Comparison of ENCODE assay signal across 18 cellular contexts in the genomic region with DNA sequence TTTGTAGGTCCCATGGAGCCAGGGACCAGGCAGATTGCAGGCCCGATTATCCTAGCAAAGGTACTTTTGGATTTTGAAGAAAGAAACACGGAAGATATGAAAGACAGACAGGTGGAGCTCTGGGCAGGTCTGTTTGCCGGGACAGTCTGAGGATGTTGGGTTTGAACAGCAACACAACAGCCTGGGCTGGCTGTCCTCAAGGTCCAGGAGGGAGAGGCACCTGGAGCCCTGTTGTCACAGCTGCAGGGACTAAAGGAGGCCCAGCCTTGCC. TPM values are rescaled to one million over a fixed set of nuclear protein-coding genes. Genes with fewer than 3 reads are reported as not detected.
A peak's percentile ranks its signal among the peaks of the same experiment; 100 is the strongest.
DNase-seq lines count a peak whose midpoint lies in the region; ATAC-seq and TF ChIP-seq lines count a peak whose summit lies in the region.
"Had no signal": no experiment of that assay in that cellular context is flagged by ENCODE, and none has a peak within 500 bp of the region (broad histone marks: within the 10 kb centered on the region; RNA-seq: fewer than 3 reads in every experiment).

No MANE protein-coding gene starts in this region.

- 86 to 87% methylated on average over 3 of the region's 3 CpGs for WGBS in thyroid gland, 2 donors

- H3K4me1 Mint-ChIP-seq in T-helper 2 cell treated with Interferon-gamma antibody and Interleukin-4, amounts not matched to agents 5 μg/mL and 100 μg/mL, for 36 hours (ENCODE audit: low read depth) = peaks cover 22% of the 10 kb centered on the region
- H3K4me1 Mint-ChIP-seq in endothelial cell (ENCODE audit: unreplicated experiment) (peaks cover 9% of the 10 kb centered on the region), nephron progenitor cell (peaks cover 79% of the 10 kb centered on the region)

- H3K4me3 ChIP-seq in thyroid gland (replicated peaks in 1 of 3) = no peak overlapping the region
- H3K4me3 ChIP-seq: GM12878 had no signal

- no peaks in the 10 kb centered on the region for H3K27me3 Mint-ChIP-seq in T-helper 2 cell treated with Interferon-gamma antibody and Interleukin-4, amounts not matched to agents 5 μg/mL and 100 μg/mL, for 36 hours (ENCODE audit: low read depth)
- H3K27me3 Mint-ChIP-seq in endothelial cell (ENCODE audit: unreplicated experiment) (peaks cover 3% of the 10 kb centered on the region), nephron progenitor cell (ENCODE audit: low read depth, poor library complexity) (peaks cover under 1% of the 10 kb centered on the region)
- H3K27me3 Mint-ChIP-seq: activated naive CD4-positive, alpha-beta T cell treated with anti-CD3 and anti-CD28 coated beads, Interleukin-2, amount 50 U/mL, for 24 hours; natural killer cell treated with Interleukin-12 subunit alpha and Interleukin-12 subunit beta and Interleukin-15 and Interleukin-18, amount 100 ng/mL, for 72 hours; stimulated activated naive CD8-positive, alpha-beta T cell treated with anti-CD3 and anti-CD28 coated beads, Interleukin-15, amount 100 ng/mL, for 72 hours had no signal

- TF ChIP-seq POLR2A in thyroid gland (IDR thresholded peaks at IDR 0.05) = no peak

- H3K36me3 Mint-ChIP-seq in T-helper 2 cell treated with Interferon-gamma antibody and Interleukin-4, amounts not matched to agents 5 μg/mL and 100 μg/mL, for 36 hours (ENCODE audit: low read depth) = peaks cover 21% of the 10 kb centered on the region
- H3K36me3 Mint-ChIP-seq in endothelial cell (ENCODE audit: low read depth, unreplicated experiment) (peaks cover 4% of the 10 kb centered on the region), nephron progenitor cell (ENCODE audit: low read depth) (peaks cover 16% of the 10 kb centered on the region)
- H3K36me3 Mint-ChIP-seq: natural killer cell treated with Interleukin-12 subunit alpha and Interleukin-12 subunit beta and Interleukin-15 and Interleukin-18, amount 100 ng/mL, for 72 hours had no signal

- H3K27ac Mint-ChIP-seq in T-helper 2 cell treated with Interferon-gamma antibody and Interleukin-4, amounts not matched to agents 5 μg/mL and 100 μg/mL, for 36 hours = peak overlapping the region; percentile 42
- H3K27ac Mint-ChIP-seq in endothelial cell (ENCODE audit: unreplicated experiment) = peak overlapping the region; percentile 54
- H3K27ac Mint-ChIP-seq in nephron progenitor cell = peak overlapping the region; percentile 36
- H3K27ac Mint-ChIP-seq: activated naive CD4-positive, alpha-beta T cell treated with anti-CD3 and anti-CD28 coated beads, Interleukin-2, amount 50 U/mL, for 24 hours; natural killer cell treated with Interleukin-12 subunit alpha and Interleukin-12 subunit beta and Interleukin-15 and Interleukin-18, amount 100 ng/mL, for 72 hours had no signal

- H3K4me3 Mint-ChIP-seq in T-helper 2 cell treated with Interferon-gamma antibody and Interleukin-4, amounts not matched to agents 5 μg/mL and 100 μg/mL, for 36 hours = no peak overlapping the region
- peak overlapping the region; percentile 21 for H3K4me3 Mint-ChIP-seq in endothelial cell (ENCODE audit: unreplicated experiment)
- peak overlapping the region; percentile 53 for H3K4me3 Mint-ChIP-seq in nephron progenitor cell
- H3K4me3 Mint-ChIP-seq: activated naive CD4-positive, alpha-beta T cell treated with anti-CD3 and anti-CD28 coated beads, Interleukin-2, amount 50 U/mL, for 24 hours; natural killer cell treated with Interleukin-12 subunit alpha and Interleukin-12 subunit beta and Interleukin-15 and Interleukin-18, amount 100 ng/mL, for 72 hours; stimulated activated naive CD8-positive, alpha-beta T cell treated with anti-CD3 and anti-CD28 coated beads, Interleukin-15, amount 100 ng/mL, for 72 hours had no signal

- no peaks in the 10 kb centered on the region for H3K27me3 ChIP-seq in thyroid gland

- peaks cover 2 to 10% of the 10 kb centered on the region in 2 donors for H3K36me3 ChIP-seq in thyroid gland

- no peak for TF ChIP-seq CTCF in endothelial cell (IDR thresholded peaks at IDR 0.05; ENCODE audit: unreplicated experiment)
- TF ChIP-seq CTCF in nephron progenitor cell (IDR thresholded peaks at IDR 0.05) = no peak
- no peak for TF ChIP-seq CTCF in thyroid gland (IDR thresholded peaks at IDR 0.05)
- TF ChIP-seq CTCF in omental fat pad (IDR thresholded peaks at IDR 0.05) = no peak

- no peaks in the 10 kb centered on the region for H3K9me3 Mint-ChIP-seq in T-helper 2 cell treated with Interferon-gamma antibody and Interleukin-4, amounts not matched to agents 5 μg/mL and 100 μg/mL, for 36 hours
- H3K9me3 Mint-ChIP-seq in endothelial cell (ENCODE audit: unreplicated experiment) = no peaks in the 10 kb centered on the region
- H3K9me3 Mint-ChIP-seq in nephron progenitor cell = no peaks in the 10 kb centered on the region
- H3K9me3 Mint-ChIP-seq: activated naive CD4-positive, alpha-beta T cell treated with anti-CD3 and anti-CD28 coated beads, Interleukin-2, amount 50 U/mL, for 24 hours; natural killer cell treated with Interleukin-12 subunit alpha and Interleukin-12 subunit beta and Interleukin-15 and Interleukin-18, amount 100 ng/mL, for 72 hours; stimulated activated naive CD8-positive, alpha-beta T cell treated with anti-CD3 and anti-CD28 coated beads, Interleukin-15, amount 100 ng/mL, for 72 hours had no signal

- peak overlapping the region; percentile 68 to 83 (median 74) for H3K27ac ChIP-seq in thyroid gland
- H3K27ac ChIP-seq: epithelial cell of prostate had no signal

- intact Hi-C loops in thyroid gland (cut with DNase I) = no loop called here

- no peaks in the 10 kb centered on the region for H3K9me3 ChIP-seq in thyroid gland

- H3K4me1 ChIP-seq in thyroid gland = peaks cover 33 to 34% of the 10 kb centered on the region in 2 donors

- ATAC-seq in omental fat pad (ENCODE audit: low FRiP score) = no peak
- ATAC-seq: stimulated activated naive CD8-positive, alpha-beta T cell treated with anti-CD3 and anti-CD28 coated beads, Interleukin-15, amount 100 ng/mL, for 72 hours had no signal

- no peak for DNase-seq in T-helper 2 cell treated with Interferon-gamma antibody and Interleukin-4, amounts not matched to agents 5 μg/mL and 100 μg/mL, for 36 hours (ENCODE audit: low spot score)
- DNase-seq in T-helper 2 cell = no peak
- DNase-seq in endothelial cell (ENCODE audit: low spot score) = no peak
- DNase-seq in nephron progenitor cell = no peak
- no peak for DNase-seq in thyroid gland
- no peak for DNase-seq in cerebellar nuclear complex (lab: John Stamatoyannopoulos, UW)
- DNase-seq in LoVo (ENCODE audit: low spot score) = no peak
- no peak for DNase-seq in omental fat pad (ENCODE audit: low spot score)
- DNase-seq: 8988T; activated CD8-positive, alpha-beta memory T cell treated with anti-CD3 and anti-CD28 coated beads, Interleukin-2, amount 50 U/mL, for 48 hours; kidney glomerular epithelial cell; NCI-H1105 treated with DMSO at 0.1 percent for 48 hours; NCI-H2171 treated with DMSO at 0.1 percent for 48 hours; stimulated activated naive CD8-positive, alpha-beta T cell treated with anti-CD3 and anti-CD28 coated beads, Interleukin-15, amount 100 ng/mL, for 72 hours had no signal

RNA-seq across cellular contexts. Expression of gene H6PD, which starts 14.6 kb away (rescaled TPM):
- 18.6 TPM for total RNA-seq in endothelial cell (ENCODE audit: unreplicated experiment)
- 10 to 100 TPM; 36.3 to 64.2 (median 43.6) TPM for total RNA-seq in thyroid gland
- 100 to 1,000 TPM in 1 of 4 donors, 10 to 100 TPM in 3; 75.5 to 142 (median 82.7) TPM for total RNA-seq in omental fat pad

RNA-seq across cellular contexts. Expression of gene SPSB1, which starts 43.5 kb away (rescaled TPM):
- total RNA-seq in endothelial cell (ENCODE audit: unreplicated experiment) (8.1 TPM), thyroid gland (10 to 100 TPM; 30.5 to 65.0 (median 36.2) TPM), omental fat pad (100 to 1,000 TPM in 1 of 4 donors, 10 to 100 TPM in 3; 33.5 to 111 (median 76.3) TPM)
